In genomic region chr14:68723808-68724268, GRCh38 we compare ENCODE assay signal across 17 cellular contexts.
"Had no signal": no experiment of that assay in that cellular context is flagged by ENCODE, and none has a peak within 500 bp of the region (broad histone marks: within the 10 kb centered on the region; RNA-seq: fewer than 3 reads in every experiment).

No MANE protein-coding gene starts in this region.

- DNase-seq: activated CD4-positive, alpha-beta T cell treated with anti-CD3 and anti-CD28 coated beads for 48 hours; activated CD8-positive, alpha-beta T cell treated with anti-CD3 and anti-CD28 coated beads, Interleukin-2, amount 10 ng/mL, durations not matched to agents 7 days and 5 days; activated naive CD4-positive, alpha-beta T cell treated with Interleukin-2 at 50 U/mL for 16 hours; cortex of kidney; effector memory CD4-positive, alpha-beta T cell; erythroblast; left cardiac atrium; mesenchymal stem cell; ovary; retina; substantia nigra; transverse colon had no signal

- H3K27ac ChIP-seq: ovary, transverse colon had no signal

- H3K4me3 ChIP-seq: ovary, transverse colon had no signal

- H3K27me3 Mint-ChIP-seq: central memory CD8-positive, alpha-beta T cell had no signal

- H3K4me3 Mint-ChIP-seq: activated CD8-positive, alpha-beta T cell treated with anti-CD3 and anti-CD28 coated beads, Interleukin-2, amount 10 ng/mL, durations not matched to agents 7 days and 5 days; activated T-helper 1 cell treated with anti-CD3 and anti-CD28 coated beads, Interleukin-12 subunit alpha, Interleukin-12 subunit beta, Interleukin-2, Interleukin-4 antibody, amounts not matched to agents 30 ng/mL and 10 ng/mL and 1 ng/mL, durations not matched to agents 14 hours and 24 hours and 36 hours; central memory CD8-positive, alpha-beta T cell; stimulated activated effector memory CD8-positive, alpha-beta T cell treated with anti-CD3 and anti-CD28 coated beads, Interleukin-12 subunit alpha, Interleukin-12 subunit beta, amount 100 ng/mL, for 72 hours; T-helper 1 cell treated with Interleukin-12 subunit alpha and Interleukin-12 subunit beta and Interleukin-4 antibody, amounts not matched to agents 30 μg/mL and 1 μg/mL, for 36 hours had no signal

- ATAC-seq: activated CD8-positive, alpha-beta T cell treated with anti-CD3 and anti-CD28 coated beads, Interleukin-2, amount 10 ng/mL, durations not matched to agents 7 days and 5 days; SK-N-SH treated with all-trans-retinoic acid at 6 μM for 48 hours; stimulated activated effector memory CD8-positive, alpha-beta T cell treated with anti-CD3 and anti-CD28 coated beads, Interleukin-12 subunit alpha, Interleukin-12 subunit beta, amount 100 ng/mL, for 72 hours had no signal

- H3K36me3 ChIP-seq: ovary, transverse colon had no signal

- H3K27me3 ChIP-seq: ovary, transverse colon had no signal

- H3K27ac Mint-ChIP-seq: activated CD8-positive, alpha-beta T cell treated with anti-CD3 and anti-CD28 coated beads, Interleukin-2, amount 10 ng/mL, durations not matched to agents 7 days and 5 days; activated T-helper 1 cell treated with anti-CD3 and anti-CD28 coated beads, Interleukin-12 subunit alpha, Interleukin-12 subunit beta, Interleukin-2, Interleukin-4 antibody, amounts not matched to agents 30 ng/mL and 10 ng/mL and 1 ng/mL, durations not matched to agents 14 hours and 24 hours and 36 hours; stimulated activated effector memory CD8-positive, alpha-beta T cell treated with anti-CD3 and anti-CD28 coated beads, Interleukin-12 subunit alpha, Interleukin-12 subunit beta, amount 100 ng/mL, for 72 hours; T-helper 1 cell treated with Interleukin-12 subunit alpha and Interleukin-12 subunit beta and Interleukin-4 antibody, amounts not matched to agents 30 μg/mL and 1 μg/mL, for 36 hours had no signal

- H3K9me3 ChIP-seq: ovary, transverse colon had no signal
